In genomic region chr3:105798381-105798934, GRCh38 we compare ENCODE assay signal across 8 cellular contexts.
DNase-seq lines count a peak whose midpoint lies in the region; ATAC-seq and TF ChIP-seq lines count a peak whose summit lies in the region.

No MANE protein-coding gene starts in this region.

- ATAC-seq in GM18520 (IDR thresholded peaks at IDR 0.05; ENCODE audit: unreplicated experiment) (peak; percentile 74), HG02610 (IDR thresholded peaks at IDR 0.05; ENCODE audit: unreplicated experiment) (peak; percentile 70)

- no peak for TF ChIP-seq CTCF in chondrocyte (IDR thresholded peaks at IDR 0.05)

- H3K4me3 Mint-ChIP-seq in immature natural killer cell, result peak overlapping the region; percentile 17 to 52 (median 22)
- H3K4me3 Mint-ChIP-seq in chondrocyte (ENCODE audit: unreplicated experiment), result no peak overlapping the region

- no peaks in the 10 kb centered on the region for H3K9me3 Mint-ChIP-seq in immature natural killer cell
- peaks cover 7% of the 10 kb centered on the region for H3K9me3 Mint-ChIP-seq in chondrocyte (ENCODE audit: low read depth)

- H3K36me3 Mint-ChIP-seq in immature natural killer cell (peaks cover 0 to 5% (median 4%) of the 10 kb centered on the region in 3 donors), chondrocyte (ENCODE audit: low read depth) (no peaks in the 10 kb centered on the region)

- no peaks in the 10 kb centered on the region for H3K27me3 Mint-ChIP-seq in immature natural killer cell (ENCODE audit: low read depth in 3 of 3)
- no peaks in the 10 kb centered on the region for H3K27me3 Mint-ChIP-seq in chondrocyte (ENCODE audit: low read depth)

- H3K4me1 Mint-ChIP-seq in immature natural killer cell, result peaks cover 82 to 98% of the 10 kb centered on the region in 2 donors
- H3K4me1 Mint-ChIP-seq in chondrocyte (ENCODE audit: low read depth), result peaks cover 19% of the 10 kb centered on the region

- DNase-seq in NCI-H69 (lab: John Stamatoyannopoulos, UW) (peak; percentile 6), immature natural killer cell (no peak), NCI-H82 treated with DMSO at 0.1 percent for 48 hours (lab: John Stamatoyannopoulos, UW; ENCODE audit: unreplicated experiment) (no peak), UCSD-AML1 (lab: John Stamatoyannopoulos, UW; ENCODE audit: unreplicated experiment) (no peak), chondrocyte (ENCODE audit: low spot score) (no peak), NCI-H2107 (lab: John Stamatoyannopoulos, UW) (no peak)

- H3K27ac Mint-ChIP-seq in immature natural killer cell (peak overlapping the region; percentile 39 to 90 (median 69)), chondrocyte (ENCODE audit: unreplicated experiment) (no peak overlapping the region)
